In the genomic region with DNA sequence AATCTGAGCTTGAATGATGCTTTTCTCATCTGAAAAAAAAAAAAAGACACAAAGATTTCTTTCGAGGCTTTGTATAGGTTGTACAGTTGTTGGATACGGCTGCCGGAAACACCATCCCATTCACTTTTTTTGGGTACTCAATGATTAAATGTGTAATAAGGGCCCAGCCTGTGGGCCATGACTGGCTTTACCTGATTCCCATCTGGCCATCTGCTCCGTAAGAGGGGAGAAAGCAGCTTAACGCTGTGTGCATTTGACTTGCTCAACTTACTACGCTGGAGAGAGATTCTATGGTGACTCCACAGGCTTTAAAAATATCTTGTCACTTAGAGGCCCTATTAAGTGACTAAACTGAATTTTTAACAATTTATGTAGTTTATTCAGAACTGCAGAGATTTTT, we compare ENCODE assay signal across 9 cellular contexts. TPM values are rescaled to one million over a fixed set of nuclear protein-coding genes. Genes with fewer than 3 reads are reported as not detected.
DNase-seq lines count a peak whose midpoint lies in the region; ATAC-seq and TF ChIP-seq lines count a peak whose summit lies in the region.
"Had no signal": no experiment of that assay in that cellular context is flagged by ENCODE, and none has a peak within 500 bp of the region (broad histone marks: within the 10 kb centered on the region; RNA-seq: fewer than 3 reads in every experiment).

No MANE protein-coding gene starts in this region.

- H3K27me3 Mint-ChIP-seq in activated naive CD4-positive, alpha-beta T cell treated with anti-CD3 and anti-CD28 coated beads, Interleukin-2, amount 50 U/mL, for 24 hours = no peaks in the 10 kb centered on the region
- H3K27me3 Mint-ChIP-seq in type B pancreatic cell = no peaks in the 10 kb centered on the region

- no peak for DNase-seq in activated naive CD4-positive, alpha-beta T cell (lab: John Stamatoyannopoulos, UW)
- DNase-seq in ascending aorta (ENCODE audit: low spot score in 2 of 2) (no peak), lower lobe of right lung (no peak), type B pancreatic cell (ENCODE audit: extremely low spot score, unreplicated experiment) (no peak), hypothalamus (lab: John Stamatoyannopoulos, UW) (no peak), GM13977 (ENCODE audit: low spot score) (no peak), NCI-H1092 treated with DMSO at 0.1 percent for 48 hours (lab: John Stamatoyannopoulos, UW) (no peak)
- DNase-seq: NCI-H510A had no signal

- TF ChIP-seq CTCF in ascending aorta (IDR thresholded peaks at IDR 0.05) (no peak), lower lobe of right lung (IDR thresholded peaks at IDR 0.05) (no peak), type B pancreatic cell (conservative IDR thresholded peaks at IDR 0.05) (no peak), GM13977 (IDR thresholded peaks at IDR 0.05; ENCODE audit: extremely low read depth, insufficient read depth, missing control alignments) (no peak)

- peaks cover 22% of the 10 kb centered on the region for H3K4me1 Mint-ChIP-seq in activated naive CD4-positive, alpha-beta T cell treated with anti-CD3 and anti-CD28 coated beads, Interleukin-2, amount 50 U/mL, for 24 hours
- peaks cover 8% of the 10 kb centered on the region for H3K4me1 Mint-ChIP-seq in type B pancreatic cell (ENCODE audit: unreplicated experiment)

- H3K9me3 ChIP-seq in ascending aorta (no peaks in the 10 kb centered on the region), lower lobe of right lung (no peaks in the 10 kb centered on the region)

- intact Hi-C loops in ascending aorta (cut with DNase I) = loop anchor here (5.0 to 10.0 kb wide), 3 partner anchors 311 to 843 kb away; partner anchors contain the start of genes ZNF317, ZNF559 and ZNF562
- intact Hi-C loops in lower lobe of right lung (cut with DNase I) = no loop called here

- in situ Hi-C loops in GM13977 (cut with MboI; ENCODE audit: low pct_unique_long_range_greater_than_20kb, low sequenced_read_pairs, unreplicated experiment) = no loop called here

- peak overlapping the region; percentile 88 to 98 for H3K27ac ChIP-seq in ascending aorta
- peak overlapping the region; percentile 96 for H3K27ac ChIP-seq in lower lobe of right lung

- peak overlapping the region; percentile 91 for H3K27ac Mint-ChIP-seq in activated naive CD4-positive, alpha-beta T cell treated with anti-CD3 and anti-CD28 coated beads, Interleukin-2, amount 50 U/mL, for 24 hours
- H3K27ac Mint-ChIP-seq in type B pancreatic cell = peak overlapping the region; percentile 87

- H3K4me3 ChIP-seq in ascending aorta (peak overlapping the region; percentile 89 to 98), lower lobe of right lung (peak overlapping the region; percentile 93)

- peaks cover 13% of the 10 kb centered on the region for H3K36me3 Mint-ChIP-seq in activated naive CD4-positive, alpha-beta T cell treated with anti-CD3 and anti-CD28 coated beads, Interleukin-2, amount 50 U/mL, for 24 hours
- H3K36me3 Mint-ChIP-seq in type B pancreatic cell = peaks cover 20% of the 10 kb centered on the region

- H3K27me3 ChIP-seq in ascending aorta = no peaks in the 10 kb centered on the region
- H3K27me3 ChIP-seq in lower lobe of right lung (ENCODE audit: low read depth) = no peaks in the 10 kb centered on the region

- ATAC-seq in lower lobe of right lung = no peak

- peak overlapping the region; percentile 88 for H3K4me3 Mint-ChIP-seq in activated naive CD4-positive, alpha-beta T cell treated with anti-CD3 and anti-CD28 coated beads, Interleukin-2, amount 50 U/mL, for 24 hours
- H3K4me3 Mint-ChIP-seq in type B pancreatic cell = peak overlapping the region; percentile 89

- H3K9me3 Mint-ChIP-seq in activated naive CD4-positive, alpha-beta T cell treated with anti-CD3 and anti-CD28 coated beads, Interleukin-2, amount 50 U/mL, for 24 hours = no peaks in the 10 kb centered on the region
- H3K9me3 Mint-ChIP-seq in type B pancreatic cell = no peaks in the 10 kb centered on the region

- peaks cover 0 to 26% of the 10 kb centered on the region in 2 donors for H3K36me3 ChIP-seq in ascending aorta
- peaks cover 7% of the 10 kb centered on the region for H3K36me3 ChIP-seq in lower lobe of right lung

- H3K4me1 ChIP-seq in ascending aorta = peaks cover 0 to 8% of the 10 kb centered on the region in 2 donors
- peaks cover 9% of the 10 kb centered on the region for H3K4me1 ChIP-seq in lower lobe of right lung

RNA-seq across cellular contexts. Expression of gene ZNF558, which starts 0.7 kb away (rescaled TPM):
- 12.8 TPM for total RNA-seq in ascending aorta
- total RNA-seq in lower lobe of right lung = 23.1 TPM
- total RNA-seq in type B pancreatic cell (ENCODE audit: low replicate concordance) = 21.5 and 53.9 TPM in 2 replicates

RNA-seq across cellular contexts. Expression of gene MBD3L1, which starts 0.8 kb away (rescaled TPM):
- not detected for total RNA-seq in ascending aorta
- not detected for total RNA-seq in lower lobe of right lung
- total RNA-seq in type B pancreatic cell (ENCODE audit: low replicate concordance) = not detected in 2 replicates
